8 cellular contexts compared by ENCODE assay signal in the genomic region with DNA sequence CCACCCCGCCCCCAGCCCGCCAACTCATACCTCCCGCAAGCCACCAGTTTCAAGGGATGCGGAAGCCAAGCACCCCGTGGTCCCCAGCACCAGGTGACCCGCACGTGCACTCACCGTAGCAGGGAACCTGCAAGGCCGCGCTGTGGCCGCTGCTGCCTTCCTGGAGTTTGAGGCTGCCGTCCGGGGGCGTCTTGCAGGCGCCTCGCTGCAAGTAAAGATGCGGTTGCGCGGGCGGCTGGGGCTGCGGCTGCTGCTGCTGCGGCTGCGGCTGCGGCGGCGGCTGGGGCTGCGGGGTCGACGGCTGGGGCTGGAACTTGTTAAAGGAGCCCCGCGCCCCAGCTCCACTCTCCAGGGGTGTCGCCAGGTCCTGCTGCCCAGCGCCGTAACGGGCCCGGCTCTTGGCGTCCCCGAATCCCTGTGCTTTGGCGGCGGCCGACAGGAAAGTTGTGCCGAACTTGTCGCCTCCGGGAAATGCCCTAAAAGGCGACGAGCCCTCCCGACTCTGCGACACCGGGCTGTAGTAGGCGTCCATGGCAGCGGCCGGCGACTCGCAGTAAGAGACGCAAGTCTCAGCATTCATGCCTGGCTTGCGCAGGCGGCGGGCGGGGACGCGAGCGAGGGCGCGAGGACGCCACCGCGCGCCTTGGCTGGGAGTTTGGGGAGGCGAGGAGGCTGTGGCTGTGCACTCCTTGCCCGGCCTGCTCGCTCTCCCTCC. TPM values are rescaled to one million over a fixed set of nuclear protein-coding genes. Genes with fewer than 3 reads are reported as not detected.
A peak's percentile ranks its signal among the peaks of the same experiment; 100 is the strongest.
DNase-seq lines count a peak whose midpoint lies in the region; ATAC-seq and TF ChIP-seq lines count a peak whose summit lies in the region.

A gene (minus strand): TSS at position 657 of the 715 bp plus-strand sequence. CDS start 77 bp downstream, at position 580.

- no peak within 1 kb of the TSS for H2AK9ac ChIP-seq in IMR-90 (replicated peaks; ENCODE audit: low read depth, low read length, poor library complexity)

- H3K9me3 Mint-ChIP-seq in activated naive CD8-positive, alpha-beta T cell (ENCODE audit: low read depth) = no peaks in the 10 kb centered on the region

- no peaks in the 10 kb centered on the region for H3K79me1 ChIP-seq in IMR-90 (ENCODE audit: low read depth in 1 of 2, low read length in 2 of 2)

- no peak for TF ChIP-seq POLR2A in IMR-90 (IDR thresholded peaks at IDR 0.05; ENCODE audit: low read depth, low read length)

- TF ChIP-seq CTCF in IMR-90 (conservative IDR thresholded peaks at IDR 0.05; ENCODE audit: low read depth, low read length) = no peak
- no peak for TF ChIP-seq CTCF in thoracic aorta (IDR thresholded peaks at IDR 0.05)

- H3K4me1 ChIP-seq in BLaER1 (peaks cover 23% of the 10 kb centered on the region; the same call in 1 of the 2 replicates), IMR-90 (ENCODE audit: control insufficient read depth, insufficient read depth, low read length) (peaks cover 2% of the 10 kb centered on the region; the same call in 1 of the 2 replicates), thoracic aorta (ENCODE audit: control insufficient read depth in 1 of 2, low read depth in 2 of 2) (peaks cover 24 to 37% of the 10 kb centered on the region in 2 donors)

- H2BK15ac ChIP-seq in IMR-90 (ENCODE audit: low read depth, low read length) = no peak within 1 kb of the TSS

- dilution Hi-C loops in IMR-90 (cut with HindIII; ENCODE audit: low sequenced_read_pairs, unreplicated experiment) = no loop called here

- H3K9me1 ChIP-seq in IMR-90 (ENCODE audit: insufficient read depth, low read length) = no peaks in the 10 kb centered on the region

- no peak within 1 kb of the TSS for H2BK20ac ChIP-seq in IMR-90 (ENCODE audit: low read depth, low read length)

- H3K14ac ChIP-seq in IMR-90 (replicated peaks; ENCODE audit: low read depth, low read length) = no peak within 1 kb of the TSS

- peak within 1 kb of the TSS; percentile 54 for H2AFZ ChIP-seq in IMR-90 (replicated peaks; ENCODE audit: low read length, poor library complexity)

- H4K91ac ChIP-seq in IMR-90 (ENCODE audit: insufficient read depth, low read depth, low read length) = no peak within 1 kb of the TSS

- H3K56ac ChIP-seq in IMR-90 (ENCODE audit: extremely low read depth, insufficient read depth, low read length) = no peak within 1 kb of the TSS

- H3K9ac ChIP-seq in BLaER1 (no peak within 1 kb of the TSS), IMR-90 (ENCODE audit: low read depth, low read length) (no peak within 1 kb of the TSS)

- no peak within 1 kb of the TSS for H4K8ac ChIP-seq in IMR-90 (ENCODE audit: low read depth in 2 of 2, low read length in 2 of 2)

- peaks cover 23% of the 10 kb centered on the region for H3K4me1 Mint-ChIP-seq in activated naive CD8-positive, alpha-beta T cell (ENCODE audit: low read depth)

- BruUV-seq in IMR-90 (replicated peaks; lab: Mats Ljungman, UMichigan) = no TSS peak

- no peak for TF ChIP-seq RAD21 in IMR-90 (IDR thresholded peaks at IDR 0.05; ENCODE audit: low read length)

- H3K4me3 ChIP-seq in BLaER1 (0 out of 2 replicates have a peak within 1 kb of the TSS, but pooled peaks have one; percentile 28), IMR-90 (ENCODE audit: insufficient read depth, low read depth, low read length) (no peak within 1 kb of the TSS), thoracic aorta (peak within 1 kb of the TSS; percentile 65)

- no peak within 1 kb of the TSS for H2BK120ac ChIP-seq in IMR-90 (ENCODE audit: low read depth, low read length)

- no peak within 1 kb of the TSS for H3K4ac ChIP-seq in IMR-90 (ENCODE audit: low read depth, low read length)

- H3K27ac ChIP-seq in BLaER1 (no peak within 1 kb of the TSS), IMR-90 (ENCODE audit: insufficient read depth, low read length) (no peak within 1 kb of the TSS), thoracic aorta (no peak within 1 kb of the TSS)

- 0% methylated on average over 36 of the region's 71 CpGs; no CpG with 5 or more reads in 1 of the 2 experiments for WGBS in IMR-90 (ENCODE audit: extremely low coverage in 2 of 2, insufficient read length in 1 of 2), 2 experiments

- intact Hi-C loops in IMR-90 (cut with micrococcal nuclease) = no loop called here

- no peak within 1 kb of the TSS for H4K5ac ChIP-seq in IMR-90 (ENCODE audit: low read depth, low read length)

- H3K4me2 ChIP-seq in BLaER1 = peak within 1 kb of the TSS; percentile 34; the same call in 1 of the 2 replicates
- peak within 1 kb of the TSS; percentile 7; the same call in 1 of the 2 replicates for H3K4me2 ChIP-seq in IMR-90 (ENCODE audit: low read depth, low read length)

- 0 out of 2 replicates have a peak, but pooled peaks cover 5% of the 10 kb centered on the region for H3K9me3 ChIP-seq in BLaER1
- peaks cover 12% of the 10 kb centered on the region for H3K9me3 ChIP-seq in IMR-90 (ENCODE audit: control insufficient read depth, insufficient read depth, low read length)
- no peaks in the 10 kb centered on the region for H3K9me3 ChIP-seq in thoracic aorta

- peak; percentile 69 for ATAC-seq in IMR-90 (ENCODE audit: low read depth)
- no peak for ATAC-seq in thoracic aorta (ENCODE audit: insufficient number of reproducible peaks, low FRiP score, low read depth)

- H3K27me3 Mint-ChIP-seq in activated naive CD8-positive, alpha-beta T cell = peaks cover 57% of the 10 kb centered on the region

- H3K27ac Mint-ChIP-seq in activated naive CD8-positive, alpha-beta T cell = no peak within 1 kb of the TSS

- H3K4me3 Mint-ChIP-seq in activated naive CD8-positive, alpha-beta T cell = peak within 1 kb of the TSS; percentile 54

- H4K20me1 ChIP-seq in BLaER1 (peaks cover 94% of the 10 kb centered on the region), IMR-90 (ENCODE audit: insufficient read depth, low read length) (0 out of 2 replicates have a peak, but pooled peaks cover 3% of the 10 kb centered on the region)

- H3K27me3 ChIP-seq in BLaER1 = peaks cover 100% of the 10 kb centered on the region
- peaks cover 98% of the 10 kb centered on the region for H3K27me3 ChIP-seq in IMR-90 (ENCODE audit: control insufficient read depth, insufficient read depth, low read length)
- peaks cover 21% of the 10 kb centered on the region for H3K27me3 ChIP-seq in thoracic aorta (replicated peaks; ENCODE audit: insufficient read depth)

- no peak within 1 kb of the TSS for H2BK5ac ChIP-seq in IMR-90 (ENCODE audit: low read depth, low read length, poor library complexity, severe bottlenecking)

- POLR2A ChIA-PET in IMR-90 (lab: Charles Lee; ENCODE audit: unreplicated experiment) = no interaction called here

- no peaks in the 10 kb centered on the region for H3K36me3 ChIP-seq in BLaER1
- no peaks in the 10 kb centered on the region for H3K36me3 ChIP-seq in IMR-90 (ENCODE audit: control insufficient read depth, insufficient read depth, low read length)
- H3K36me3 ChIP-seq in thoracic aorta = no peaks in the 10 kb centered on the region

- H3K36me3 Mint-ChIP-seq in activated naive CD8-positive, alpha-beta T cell = no peaks in the 10 kb centered on the region

- no peak within 1 kb of the TSS for H3K18ac ChIP-seq in IMR-90 (ENCODE audit: low read depth, low read length)

- CTCF ChIA-PET in IMR-90 (lab: Yijun Ruan, JAX) = interaction anchor here (0.6 kb wide), 1 partner anchor 15 kb away, joined by 3 read pairs; no protein-coding TSS in a partner anchor

- in situ Hi-C loops in IMR-90 (cut with MboI; ENCODE audit: low sequenced_read_pairs) = no loop called here

- H3K23ac ChIP-seq in IMR-90 (ENCODE audit: low read depth, low read length) = no peak within 1 kb of the TSS

- H2AK5ac ChIP-seq in IMR-90 (ENCODE audit: low read depth, low read length) = no peak within 1 kb of the TSS

- DNase-seq in IMR-90 = no peak
- DNase-seq in iris pigment epithelial cell (ENCODE audit: low read depth) = peak; percentile 31
- no peak for DNase-seq in thoracic aorta (ENCODE audit: low spot score)
- DNase-seq in globus pallidus (ENCODE audit: low spot score) = no peak
- DNase-seq in NOMO-1 treated with DMSO at 0.1 percent for 48 hours (lab: John Stamatoyannopoulos, UW; ENCODE audit: unreplicated experiment) = no peak
- DNase-seq in NCI-H2029 (lab: John Stamatoyannopoulos, UW) = no peak

TF ChIP-seq in IMR-90, 13 proteins besides CTCF, POLR2A, EP300 and RAD21:
- TF ChIP-seq BHLHE40 (IDR thresholded peaks at IDR 0.05; ENCODE audit: low read depth, low read length) (no peak), RFX5 (IDR thresholded peaks at IDR 0.05; ENCODE audit: low read depth, low read length) (no peak), MAFK (IDR thresholded peaks at IDR 0.05; ENCODE audit: low read depth, low read length) (no peak), RCOR1 (IDR thresholded peaks at IDR 0.05; ENCODE audit: insufficient replicate concordance, low read length) (no peak), MXI1 (IDR thresholded peaks at IDR 0.05; ENCODE audit: borderline replicate concordance, low read depth, low read length) (no peak), FOS (IDR thresholded peaks at IDR 0.05; ENCODE audit: low read depth, low read length) (no peak)

RNA-seq across cellular contexts. Expression of the gene that starts here (rescaled TPM):
- total RNA-seq in IMR-90 (2012; rRNA removed) = not detected in 2 replicates
- not detected in 2 replicates for polyA plus RNA-seq in IMR-90 (2012; rRNA removed)
- polyA plus RNA-seq in IMR-90 (2012; cell fraction: cytosol; rRNA removed) = not detected in 2 replicates
- polyA plus RNA-seq in IMR-90 (2012; cell fraction: nucleus; rRNA removed; ENCODE audit: low replicate concordance) = not detected in 2 replicates
- not detected for total RNA-seq in thoracic aorta

Comparison
In these comparisons a context has a peak if more than half of its experiments do, and no peak if none do; other contexts are left out.
1. Peak in ATAC-seq and H3K4me2 ChIP-seq in IMR-90; RNA of the gene not detected or under 1 TPM.